In genomic region chr9:109499061-109499630, GRCh38 we compare ENCODE assay signal across 11 cellular contexts. TPM values are rescaled to one million over a fixed set of nuclear protein-coding genes. Genes with fewer than 3 reads are reported as not detected.
A peak's percentile ranks its signal among the peaks of the same experiment; 100 is the strongest.
DNase-seq lines count a peak whose midpoint lies in the region; ATAC-seq and TF ChIP-seq lines count a peak whose summit lies in the region.
"Had no signal": no experiment of that assay in that cellular context is flagged by ENCODE, and none has a peak within 500 bp of the region (broad histone marks: within the 10 kb centered on the region; RNA-seq: fewer than 3 reads in every experiment).

No MANE protein-coding gene starts in this region.

- peaks cover 0 to 5% of the 10 kb centered on the region in 2 donors for H3K9me3 Mint-ChIP-seq in stimulated activated naive CD8-positive, alpha-beta T cell treated with anti-CD3 and anti-CD28 coated beads, Interleukin-15, amount 100 ng/mL, for 72 hours
- no peaks in the 10 kb centered on the region for H3K9me3 Mint-ChIP-seq in endodermal cell
- H3K9me3 Mint-ChIP-seq in immature natural killer cell = peaks cover 0 to 10% (median 4%) of the 10 kb centered on the region in 6 donors
- no peaks in the 10 kb centered on the region for H3K9me3 Mint-ChIP-seq in stimulated activated memory B cell treated with anti-CD40 and anti-IgM and Interleukin-4, amounts not matched to agents 10 μg/mL and 1 μg/mL and 100 μg/mL, for 72 hours

- peaks cover 88% of the 10 kb centered on the region for H3K27me3 Mint-ChIP-seq in stimulated activated naive CD8-positive, alpha-beta T cell treated with anti-CD3 and anti-CD28 coated beads, Interleukin-15, amount 100 ng/mL, for 72 hours
- peaks cover 88% of the 10 kb centered on the region for H3K27me3 Mint-ChIP-seq in endodermal cell (ENCODE audit: insufficient read depth)
- H3K27me3 Mint-ChIP-seq in immature natural killer cell (ENCODE audit: low read depth in 3 of 3) = peaks cover 11 to 31% (median 23%) of the 10 kb centered on the region in 3 donors
- H3K27me3 Mint-ChIP-seq in stimulated activated memory B cell treated with anti-CD40 and anti-IgM and Interleukin-4, amounts not matched to agents 10 μg/mL and 1 μg/mL and 100 μg/mL, for 72 hours = peaks cover 77% of the 10 kb centered on the region

- H3K4me3 ChIP-seq in endodermal cell (ENCODE audit: low read length) (peak overlapping the region; percentile 71), muscle layer of duodenum (ENCODE audit: low read depth in 1 of 2, low read length in 2 of 2) (peak overlapping the region; percentile 13 to 49), aorta (ENCODE audit: low read length in 2 of 2) (peak overlapping the region; percentile 1 to 37)

- H3K4me1 ChIP-seq in endodermal cell (ENCODE audit: control insufficient read depth, insufficient read depth, low read length) (no peaks in the 10 kb centered on the region), muscle layer of duodenum (ENCODE audit: control insufficient read depth in 1 of 2, insufficient read depth in 2 of 2, low read length in 2 of 2) (peaks cover 0 to 9% of the 10 kb centered on the region in 2 donors), aorta (ENCODE audit: control insufficient read depth in 1 of 2, insufficient read depth in 2 of 2, low read length in 2 of 2) (peaks cover 0 to 1% of the 10 kb centered on the region in 2 donors)
- H3K4me1 ChIP-seq: uterus had no signal

- peak overlapping the region; percentile 36 to 52 for H3K4me3 Mint-ChIP-seq in stimulated activated naive CD8-positive, alpha-beta T cell treated with anti-CD3 and anti-CD28 coated beads, Interleukin-15, amount 100 ng/mL, for 72 hours
- peak overlapping the region; percentile 64 for H3K4me3 Mint-ChIP-seq in endodermal cell
- peak overlapping the region in 1 of 5 donors; percentile 14 for H3K4me3 Mint-ChIP-seq in immature natural killer cell
- no peak overlapping the region for H3K4me3 Mint-ChIP-seq in stimulated activated memory B cell treated with anti-CD40 and anti-IgM and Interleukin-4, amounts not matched to agents 10 μg/mL and 1 μg/mL and 100 μg/mL, for 72 hours

- H3K27ac Mint-ChIP-seq in stimulated activated naive CD8-positive, alpha-beta T cell treated with anti-CD3 and anti-CD28 coated beads, Interleukin-15, amount 100 ng/mL, for 72 hours = no peak overlapping the region
- no peak overlapping the region for H3K27ac Mint-ChIP-seq in endodermal cell
- H3K27ac Mint-ChIP-seq in immature natural killer cell = no peak overlapping the region
- H3K27ac Mint-ChIP-seq in stimulated activated memory B cell treated with anti-CD40 and anti-IgM and Interleukin-4, amounts not matched to agents 10 μg/mL and 1 μg/mL and 100 μg/mL, for 72 hours = no peak overlapping the region

- WGBS in endodermal cell (ENCODE audit: insufficient coverage in 1 of 2, insufficient read length in 1 of 2), 2 experiments = 24 to 27% methylated on average over 10 to 14 of the region's 14 CpGs
- 41 to 42% methylated on average over 14 of the region's 14 CpGs for WGBS in aorta, 2 donors

- H3K4me1 Mint-ChIP-seq in stimulated activated naive CD8-positive, alpha-beta T cell treated with anti-CD3 and anti-CD28 coated beads, Interleukin-15, amount 100 ng/mL, for 72 hours = peaks cover 11% of the 10 kb centered on the region
- H3K4me1 Mint-ChIP-seq in endodermal cell (peaks cover 10% of the 10 kb centered on the region), immature natural killer cell (no peaks in the 10 kb centered on the region)
- peaks cover 8% of the 10 kb centered on the region for H3K4me1 Mint-ChIP-seq in stimulated activated memory B cell treated with anti-CD40 and anti-IgM and Interleukin-4, amounts not matched to agents 10 μg/mL and 1 μg/mL and 100 μg/mL, for 72 hours

- DNase-seq in stimulated activated naive CD8-positive, alpha-beta T cell treated with anti-CD3 and anti-CD28 coated beads, Interleukin-15, amount 100 ng/mL, for 72 hours = no peak
- no peak for DNase-seq in stimulated activated naive CD8-positive, alpha-beta T cell treated with anti-CD3 and anti-CD28 coated beads, Interleukin-15, Interleukin-2, amounts not matched to agents 100 U/mL and 50 U/mL, for 24 hours
- no peak for DNase-seq in endodermal cell
- DNase-seq in aorta = no peak
- DNase-seq in immature natural killer cell = no peak
- DNase-seq in NCI-H748 (lab: John Stamatoyannopoulos, UW; ENCODE audit: unreplicated experiment) = no peak
- DNase-seq: activated gamma-delta T cell treated with Interleukin-2 at 50 U/mL for 16 hours, spleen had no signal

- H3K9me3 ChIP-seq in endodermal cell (ENCODE audit: control insufficient read depth, low read length) (no peaks in the 10 kb centered on the region), muscle layer of duodenum (ENCODE audit: control insufficient read depth in 1 of 2, low read length in 2 of 2) (no peaks in the 10 kb centered on the region), aorta (ENCODE audit: control insufficient read depth, low read length) (no peaks in the 10 kb centered on the region)
- H3K9me3 ChIP-seq: spleen, uterus had no signal

- no peak for ATAC-seq in stimulated activated naive CD8-positive, alpha-beta T cell treated with anti-CD3 and anti-CD28 coated beads, Interleukin-15, amount 100 ng/mL, for 72 hours
- ATAC-seq in stimulated activated naive CD8-positive, alpha-beta T cell treated with anti-CD3 and anti-CD28 coated beads, Interleukin-15, Interleukin-2, amounts not matched to agents 100 U/mL and 50 U/mL, for 24 hours = no peak
- peak; percentile 12 for ATAC-seq in aorta (ENCODE audit: low FRiP score)
- no peak for ATAC-seq in stimulated activated memory B cell treated with anti-CD40 and anti-IgM and Interleukin-4, amounts not matched to agents 10 μg/mL and 1 μg/mL and 100 μg/mL, for 72 hours

- intact Hi-C loops in aorta (cut with DNase I) = no loop called here

- no peak for TF ChIP-seq CTCF in endodermal cell (conservative IDR thresholded peaks at IDR 0.05)

- H3K27ac ChIP-seq in endodermal cell (ENCODE audit: low read depth, low read length) (no peak overlapping the region), muscle layer of duodenum (ENCODE audit: low read length) (no peak overlapping the region), aorta (ENCODE audit: low read depth in 1 of 2, low read length in 2 of 2) (no peak overlapping the region)
- H3K27ac ChIP-seq: spleen, uterus had no signal

- H3K36me3 ChIP-seq in endodermal cell (ENCODE audit: control insufficient read depth, insufficient read depth, low read length) (no peaks in the 10 kb centered on the region), muscle layer of duodenum (ENCODE audit: control insufficient read depth in 1 of 2, insufficient read depth in 2 of 2, low read length in 2 of 2) (no peaks in the 10 kb centered on the region), aorta (ENCODE audit: control insufficient read depth in 1 of 2, insufficient read depth in 2 of 2, low read length in 1 of 2) (no peaks in the 10 kb centered on the region)
- H3K36me3 ChIP-seq: spleen, uterus had no signal

- H3K36me3 Mint-ChIP-seq in endodermal cell (ENCODE audit: low read depth) (no peaks in the 10 kb centered on the region), immature natural killer cell (peaks cover 0 to 6% (median 4%) of the 10 kb centered on the region in 3 donors)
- H3K36me3 Mint-ChIP-seq in stimulated activated memory B cell treated with anti-CD40 and anti-IgM and Interleukin-4, amounts not matched to agents 10 μg/mL and 1 μg/mL and 100 μg/mL, for 72 hours = no peaks in the 10 kb centered on the region

- H3K9ac ChIP-seq in endodermal cell (ENCODE audit: extremely low read depth, low read length, poor library complexity, severe bottlenecking) = no peak overlapping the region

- H3K27me3 ChIP-seq in endodermal cell (ENCODE audit: control insufficient read depth, insufficient read depth, low read length, poor library complexity, severe bottlenecking) = peaks cover 90% of the 10 kb centered on the region
- H3K27me3 ChIP-seq in muscle layer of duodenum (ENCODE audit: low read depth, low read length) = peaks cover 4% of the 10 kb centered on the region
- H3K27me3 ChIP-seq in aorta (ENCODE audit: control insufficient read depth in 1 of 2, insufficient read depth in 2 of 2, low read length in 1 of 2) = no peaks in the 10 kb centered on the region
- H3K27me3 ChIP-seq: uterus had no signal

RNA-seq across cellular contexts. Expression of gene PTPN3, which starts 1.0 kb away (rescaled TPM):
- total RNA-seq in endodermal cell (1 to 10 TPM; 2.7 to 4.6 TPM), aorta (10 to 100 TPM in 1 of 2 donors, 1 to 10 TPM in 1; 7.8 to 22.9 TPM)
- 1.1 TPM for polyA plus RNA-seq in endodermal cell (2013, experiment 1 of 2)
- polyA plus RNA-seq in endodermal cell (2013, experiment 2 of 2) = 1.1 TPM
- polyA plus RNA-seq in aorta (10 to 100 TPM in 1 of 2 donors, 1 to 10 TPM in 1; 4.3 to 11.1 TPM), immature natural killer cell (not detected)

Comparison
In these comparisons a context has a peak if more than half of its experiments do, and no peak if none do; other contexts are left out.
1. H3K4me3 ChIP-seq: peak in every context shown above with its lines; median percentile 71 in endodermal cell; 31 in muscle layer of duodenum; 19 in aorta.